Comparison of ENCODE assay signal across 8 cellular contexts in genomic region chr1:243254927-243255790, GRCh38. TPM values are rescaled to one million over a fixed set of nuclear protein-coding genes. Genes with fewer than 3 reads are reported as not detected.
A peak's percentile ranks its signal among the peaks of the same experiment; 100 is the strongest.
DNase-seq lines count a peak whose midpoint lies in the region; ATAC-seq lines count a peak whose summit lies in the region.

TSS of gene CEP170 (minus strand) at chr1:243255281. CDS start at chr1:243225280, 30,001 bp downstream.

- peaks cover 6% of the 10 kb centered on the region for H3K9me3 ChIP-seq in KOPT-K1 (ENCODE audit: insufficient read depth, low read length, poor library complexity, severe bottlenecking)

- no peaks in the 10 kb centered on the region for H3K4me1 Mint-ChIP-seq in activated T-helper 17 cell treated with anti-CD3 and anti-CD28 coated beads, Interleukin-2, amount 50 U/mL, for 72 hours
- H3K4me1 Mint-ChIP-seq in natural killer cell treated with Interleukin-12 subunit alpha and Interleukin-12 subunit beta and Interleukin-15 and Interleukin-18, amount 100 ng/mL, for 72 hours (ENCODE audit: low read depth in 2 of 2), result peaks cover 10 to 19% of the 10 kb centered on the region in 2 donors

- peak within 1 kb of the TSS; percentile 99 for H3K4me3 Mint-ChIP-seq in activated T-helper 17 cell treated with anti-CD3 and anti-CD28 coated beads, Interleukin-2, amount 50 U/mL, for 72 hours
- peak within 1 kb of the TSS; percentile 91 for H3K4me3 Mint-ChIP-seq in natural killer cell treated with Interleukin-12 subunit alpha and Interleukin-12 subunit beta and Interleukin-15 and Interleukin-18, amount 100 ng/mL, for 72 hours

- no peaks in the 10 kb centered on the region for H3K27me3 Mint-ChIP-seq in activated T-helper 17 cell treated with anti-CD3 and anti-CD28 coated beads, Interleukin-2, amount 50 U/mL, for 72 hours
- H3K27me3 Mint-ChIP-seq in natural killer cell treated with Interleukin-12 subunit alpha and Interleukin-12 subunit beta and Interleukin-15 and Interleukin-18, amount 100 ng/mL, for 72 hours, result peaks cover 0 to 4% of the 10 kb centered on the region in 2 donors

- ATAC-seq in GM21786 (IDR thresholded peaks at IDR 0.05; ENCODE audit: unreplicated experiment), result peak; percentile 51
- ATAC-seq in activated T-helper 17 cell treated with anti-CD3 and anti-CD28 coated beads, Interleukin-2, amount 50 U/mL, for 72 hours (replicated peaks), result peak; percentile 61
- peak; percentile 76 to 77 for ATAC-seq in natural killer cell treated with Interleukin-12 subunit alpha and Interleukin-12 subunit beta and Interleukin-15 and Interleukin-18, amount 100 ng/mL, for 72 hours
- peak; percentile 55 for ATAC-seq in stimulated activated naive CD8-positive, alpha-beta T cell treated with anti-CD3 and anti-CD28 coated beads, Interleukin-15, Interleukin-2, amounts not matched to agents 100 U/mL and 50 U/mL, for 24 hours

- peaks cover 14% of the 10 kb centered on the region for H3K36me3 Mint-ChIP-seq in activated T-helper 17 cell treated with anti-CD3 and anti-CD28 coated beads, Interleukin-2, amount 50 U/mL, for 72 hours (ENCODE audit: low read depth)
- H3K36me3 Mint-ChIP-seq in natural killer cell treated with Interleukin-12 subunit alpha and Interleukin-12 subunit beta and Interleukin-15 and Interleukin-18, amount 100 ng/mL, for 72 hours, result no peaks in the 10 kb centered on the region

- H3K36me3 ChIP-seq in KOPT-K1 (ENCODE audit: insufficient read depth, low read length), result no peaks in the 10 kb centered on the region

- no peaks in the 10 kb centered on the region for H3K9me3 Mint-ChIP-seq in activated T-helper 17 cell treated with anti-CD3 and anti-CD28 coated beads, Interleukin-2, amount 50 U/mL, for 72 hours
- H3K9me3 Mint-ChIP-seq in natural killer cell treated with Interleukin-12 subunit alpha and Interleukin-12 subunit beta and Interleukin-15 and Interleukin-18, amount 100 ng/mL, for 72 hours, result no peaks in the 10 kb centered on the region

- peak within 1 kb of the TSS; percentile 82 for H3K27ac ChIP-seq in KOPT-K1 (ENCODE audit: low read depth, low read length, poor library complexity, severe bottlenecking)

- H3K27ac Mint-ChIP-seq in activated T-helper 17 cell treated with anti-CD3 and anti-CD28 coated beads, Interleukin-2, amount 50 U/mL, for 72 hours, result peak within 1 kb of the TSS; percentile 99
- peak within 1 kb of the TSS; percentile 88 to 98 for H3K27ac Mint-ChIP-seq in natural killer cell treated with Interleukin-12 subunit alpha and Interleukin-12 subunit beta and Interleukin-15 and Interleukin-18, amount 100 ng/mL, for 72 hours

- DNase-seq in DMS79 treated with DMSO at 0.1 percent for 48 hours (lab: John Stamatoyannopoulos, UW) (peak; percentile 99), RPMI8226 (peak; percentile 88), fibroblast of peridontal ligament (ENCODE audit: extremely low read depth) (peak; percentile 90)
- peak; percentile 87 for DNase-seq in natural killer cell treated with Interleukin-12 subunit alpha and Interleukin-12 subunit beta and Interleukin-15 and Interleukin-18, amount 100 ng/mL, for 72 hours (ENCODE audit: low spot score)
- peak; percentile 90 for DNase-seq in stimulated activated naive CD8-positive, alpha-beta T cell treated with anti-CD3 and anti-CD28 coated beads, Interleukin-15, Interleukin-2, amounts not matched to agents 100 U/mL and 50 U/mL, for 24 hours

RNA-seq across cellular contexts. Expression of gene CEP170, which starts in this region (rescaled TPM):
- 10 to 100 TPM; 30.4 to 43.3 TPM for total RNA-seq in activated T-helper 17 cell treated with anti-CD3 and anti-CD28 coated beads, Interleukin-2, amount 50 U/mL, for 72 hours
- 10 to 100 TPM; 15.7 to 34.2 TPM for total RNA-seq in natural killer cell treated with Interleukin-12 subunit alpha and Interleukin-12 subunit beta and Interleukin-15 and Interleukin-18, amount 100 ng/mL, for 72 hours

Comparison
In these comparisons a context has a peak if more than half of its experiments do, and no peak if none do; other contexts are left out.
1. Peak in every context shown above with its lines: DNase-seq, ATAC-seq and H3K27ac ChIP-seq.